ENCODE assay signal across 16 cellular contexts in the genomic region with DNA sequence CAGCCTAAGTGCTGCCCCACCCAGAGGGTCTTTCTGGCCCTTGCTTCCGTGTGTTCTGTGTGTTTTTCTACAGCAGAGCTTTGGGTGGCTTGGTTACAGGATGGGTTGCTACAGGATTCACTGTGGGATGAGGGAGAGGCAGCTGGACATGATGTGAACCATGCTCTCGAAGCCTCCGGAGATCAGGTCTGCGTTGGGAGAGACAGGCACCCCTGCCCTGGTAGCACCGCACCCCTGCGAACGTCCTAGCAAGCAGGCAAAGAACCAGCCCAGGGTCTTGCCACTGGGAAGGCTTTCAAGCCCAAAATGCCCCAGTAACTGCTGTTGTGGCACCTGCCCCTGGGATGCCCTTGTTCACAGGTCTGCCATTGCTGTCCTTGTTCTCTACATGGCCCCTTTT.
"Had no signal": no experiment of that assay in that cellular context is flagged by ENCODE, and none has a peak within 500 bp of the region (broad histone marks: within the 10 kb centered on the region; RNA-seq: fewer than 3 reads in every experiment).

No MANE protein-coding gene starts in this region.

- H3K9me3 ChIP-seq: heart left ventricle, left lung, right atrium auricular region, spleen, upper lobe of left lung had no signal

- DNase-seq: activated CD4-positive, alpha-beta T cell treated with anti-CD3 and anti-CD28 coated beads, Interleukin-2, amount 50 U/mL, for 1 hour; activated gamma-delta T cell; activated T-cell treated with anti-CD3 and anti-CD28 coated beads, Interleukin-2, amount 50 U/mL, for 1 hour; amygdala; foreskin melanocyte; left lung; spleen; stimulated activated CD4-positive, alpha-beta T cell treated with anti-CD3 and anti-CD28 coated beads, Interleukin-1b, Interleukin-23, amount 100 ng/mL, for 48 hours; stimulated activated naive B cell treated with anti-CD40 and anti-IgM and Interleukin-4, amounts not matched to agents 10 μg/mL and 1 μg/mL and 100 μg/mL, for 72 hours; T-helper 2 cell; upper lobe of left lung had no signal

- H3K27me3 ChIP-seq: heart left ventricle, left lung, right atrium auricular region, spleen, upper lobe of left lung had no signal

- H3K4me3 Mint-ChIP-seq: activated naive CD8-positive, alpha-beta T cell; brain; dendritic cell treated with granulocyte-macrophage colony-stimulating factor and Interleukin-4, amounts not matched to agents 40 ng/mL and 50 ng/mL, for 4 days; stimulated activated naive B cell treated with anti-CD40 and anti-IgM and Interleukin-4, amounts not matched to agents 10 μg/mL and 1 μg/mL and 100 μg/mL, for 72 hours had no signal

- H3K27ac ChIP-seq: left lung, spleen, upper lobe of left lung had no signal

- ATAC-seq: left lung; stimulated activated naive B cell treated with anti-CD40 and anti-IgM and Interleukin-4, amounts not matched to agents 10 μg/mL and 1 μg/mL and 100 μg/mL, for 72 hours had no signal

- H3K9me3 Mint-ChIP-seq: brain; dendritic cell treated with granulocyte-macrophage colony-stimulating factor and Interleukin-4, amounts not matched to agents 40 ng/mL and 50 ng/mL, for 4 days; stimulated activated naive B cell treated with anti-CD40 and anti-IgM and Interleukin-4, amounts not matched to agents 10 μg/mL and 1 μg/mL and 100 μg/mL, for 72 hours had no signal

- H3K4me3 ChIP-seq: heart left ventricle, left lung, right atrium auricular region, spleen, upper lobe of left lung had no signal

- H3K27me3 Mint-ChIP-seq: activated naive CD8-positive, alpha-beta T cell; brain; dendritic cell treated with granulocyte-macrophage colony-stimulating factor and Interleukin-4, amounts not matched to agents 40 ng/mL and 50 ng/mL, for 4 days; stimulated activated naive B cell treated with anti-CD40 and anti-IgM and Interleukin-4, amounts not matched to agents 10 μg/mL and 1 μg/mL and 100 μg/mL, for 72 hours had no signal

- H3K27ac Mint-ChIP-seq: activated naive CD8-positive, alpha-beta T cell; dendritic cell treated with granulocyte-macrophage colony-stimulating factor and Interleukin-4, amounts not matched to agents 40 ng/mL and 50 ng/mL, for 4 days had no signal
